Comparison of ENCODE assay signal across 11 cellular contexts in genomic region chr5:6634788-6635430, GRCh38. TPM values are rescaled to one million over a fixed set of nuclear protein-coding genes. Genes with fewer than 3 reads are reported as not detected.
DNase-seq lines count a peak whose midpoint lies in the region; TF ChIP-seq lines count a peak whose summit lies in the region.
"Had no signal": no experiment of that assay in that cellular context is flagged by ENCODE, and none has a peak within 500 bp of the region (broad histone marks: within the 10 kb centered on the region; RNA-seq: fewer than 3 reads in every experiment).

No MANE protein-coding gene starts in this region.

- H3K36me3 Mint-ChIP-seq in activated naive CD4-positive, alpha-beta T cell treated with anti-CD3 and anti-CD28 coated beads for 36 hours (ENCODE audit: low read depth) = peaks cover 22% of the 10 kb centered on the region
- H3K36me3 Mint-ChIP-seq in type B pancreatic cell = peaks cover 20% of the 10 kb centered on the region

- intact Hi-C loops in activated naive CD4-positive, alpha-beta T cell treated with anti-CD3 and anti-CD28 coated beads for 36 hours (cut with micrococcal nuclease) = loop anchor here (5.0 kb wide), 1 partner anchor 1683 kb away; no protein-coding TSS in a partner anchor

- no peaks in the 10 kb centered on the region for H3K27me3 ChIP-seq in SU-DHL-6 (ENCODE audit: low read length)

- H3K9me3 Mint-ChIP-seq in activated naive CD4-positive, alpha-beta T cell treated with anti-CD3 and anti-CD28 coated beads for 36 hours = no peaks in the 10 kb centered on the region
- no peaks in the 10 kb centered on the region for H3K9me3 Mint-ChIP-seq in type B pancreatic cell

- no peak overlapping the region for H3K27ac Mint-ChIP-seq in activated naive CD4-positive, alpha-beta T cell treated with anti-CD3 and anti-CD28 coated beads for 36 hours
- no peak overlapping the region for H3K27ac Mint-ChIP-seq in type B pancreatic cell

- H3K4me3 Mint-ChIP-seq in activated naive CD4-positive, alpha-beta T cell treated with anti-CD3 and anti-CD28 coated beads for 36 hours = peak overlapping the region; percentile 41
- peak overlapping the region; percentile 84 for H3K4me3 Mint-ChIP-seq in type B pancreatic cell

- H3K9ac ChIP-seq in SU-DHL-6 (ENCODE audit: low read length) = no peak overlapping the region

- 0 out of 2 replicates have a peak, but pooled peaks cover 3% of the 10 kb centered on the region for H3F3A ChIP-seq in SU-DHL-6 (ENCODE audit: insufficient read depth)

- no peak for TF ChIP-seq CTCF in SU-DHL-6 (IDR thresholded peaks at IDR 0.05; ENCODE audit: insufficient read depth, low read length, poor library complexity, severe bottlenecking)
- TF ChIP-seq CTCF in foreskin fibroblast (IDR thresholded peaks at IDR 0.05; ENCODE audit: low read depth, low read length) = no peak
- TF ChIP-seq CTCF in type B pancreatic cell (conservative IDR thresholded peaks at IDR 0.05) = no peak

- H3K27me3 Mint-ChIP-seq in activated naive CD4-positive, alpha-beta T cell treated with anti-CD3 and anti-CD28 coated beads for 36 hours (ENCODE audit: low read depth) = no peaks in the 10 kb centered on the region
- no peaks in the 10 kb centered on the region for H3K27me3 Mint-ChIP-seq in type B pancreatic cell

- H3K4me2 ChIP-seq in SU-DHL-6 (ENCODE audit: low read depth, low read length, poor library complexity, severe bottlenecking) = peak overlapping the region; percentile 89

- no peak overlapping the region for H2AFZ ChIP-seq in SU-DHL-6 (ENCODE audit: low read depth, low read length, severe bottlenecking)

- peaks cover 21% of the 10 kb centered on the region for H3K4me1 Mint-ChIP-seq in activated naive CD4-positive, alpha-beta T cell treated with anti-CD3 and anti-CD28 coated beads for 36 hours (ENCODE audit: low read depth)
- H3K4me1 Mint-ChIP-seq in type B pancreatic cell (ENCODE audit: unreplicated experiment) = peaks cover 26% of the 10 kb centered on the region

- no peaks in the 10 kb centered on the region for H3K9me3 ChIP-seq in SU-DHL-6 (ENCODE audit: insufficient read depth, low read length)

- CTCF ChIA-PET in activated naive CD4-positive, alpha-beta T cell treated with anti-CD3 and anti-CD28 coated beads for 36 hours (lab: Charles Lee) = interaction anchor here (1.2 kb wide), 1 partner anchor 111 kb away, joined by 3 read pairs; no protein-coding TSS in a partner anchor

- H3K36me3 ChIP-seq in SU-DHL-6 (ENCODE audit: low read length) = no peaks in the 10 kb centered on the region; the same call in 1 of the 2 replicates

- no peak overlapping the region for H3K27ac ChIP-seq in SU-DHL-6 (ENCODE audit: low read depth, low read length)

- no peaks in the 10 kb centered on the region for H3K9me2 ChIP-seq in SU-DHL-6 (replicated peaks; ENCODE audit: insufficient read depth, low read length)

- peaks cover 10% of the 10 kb centered on the region; the same call in 1 of the 2 replicates for H4K20me1 ChIP-seq in SU-DHL-6 (ENCODE audit: low read depth, low read length)

- H3K4me3 ChIP-seq in SU-DHL-6 (ENCODE audit: insufficient read depth, low read length, poor library complexity, severe bottlenecking) = no peak overlapping the region
- peak overlapping the region; percentile 97 for H3K4me3 ChIP-seq in foreskin fibroblast (ENCODE audit: low read depth in 1 of 2, low read length in 2 of 2)

- peaks cover 36% of the 10 kb centered on the region for H3K79me2 ChIP-seq in SU-DHL-6 (ENCODE audit: insufficient read depth, low read length)

- no peak for DNase-seq in activated naive CD4-positive, alpha-beta T cell treated with anti-CD3 and anti-CD28 coated beads for 36 hours
- no peak for DNase-seq in activated naive CD4-positive, alpha-beta T cell treated with Interleukin-2 at 50 U/mL for 16 hours
- DNase-seq in foreskin fibroblast (no peak), type B pancreatic cell (ENCODE audit: extremely low spot score, unreplicated experiment) (no peak), NCI-H2029 (lab: John Stamatoyannopoulos, UW) (no peak), NCI-H774 (lab: John Stamatoyannopoulos, UW) (no peak)
- no peak for DNase-seq in stimulated activated naive CD4-positive, alpha-beta T cell treated with Interleukin-2 at 50 U/mL for 16 hours (lab: John Stamatoyannopoulos, UW)
- DNase-seq: effector CD4-positive, alpha-beta T cell; islet precursor cell; right cardiac atrium had no signal

RNA-seq across cellular contexts. Expression of gene SRD5A1, which starts 1.7 kb away (rescaled TPM):
- 1 to 10 TPM; 5.2 to 5.4 TPM for total RNA-seq in activated naive CD4-positive, alpha-beta T cell treated with anti-CD3 and anti-CD28 coated beads for 36 hours
- total RNA-seq in type B pancreatic cell (ENCODE audit: low replicate concordance) = 17.2 and 23.1 TPM in 2 replicates

RNA-seq across cellular contexts. Expression of gene NSUN2, which starts 2.1 kb away (rescaled TPM):
- 10 to 100 TPM; 59.0 to 60.5 TPM for total RNA-seq in activated naive CD4-positive, alpha-beta T cell treated with anti-CD3 and anti-CD28 coated beads for 36 hours
- 59.8 and 63.4 TPM in 2 replicates for total RNA-seq in type B pancreatic cell (ENCODE audit: low replicate concordance)
